ENCODE assay signal across 16 cellular contexts in genomic region chr11:78041843-78042455, GRCh38. TPM values are rescaled to one million over a fixed set of nuclear protein-coding genes. Genes with fewer than 3 reads are reported as not detected.
"Had no signal": no experiment of that assay in that cellular context is flagged by ENCODE, and none has a peak within 500 bp of the region (broad histone marks: within the 10 kb centered on the region; RNA-seq: fewer than 3 reads in every experiment).

No MANE protein-coding gene starts in this region.

- H3K27me3 Mint-ChIP-seq: activated CD8-positive, alpha-beta T cell treated with anti-CD3 and anti-CD28 coated beads for 36 hours; stimulated activated naive CD8-positive, alpha-beta T cell treated with anti-CD3 and anti-CD28 coated beads, Interleukin-15, Interleukin-2, amounts not matched to agents 100 ng/mL and 50 ng/mL, for 24 hours had no signal

- H3K36me3 ChIP-seq: breast epithelium, ovary, sigmoid colon had no signal

- H3K27me3 ChIP-seq: breast epithelium, dorsolateral prefrontal cortex, ovary, sigmoid colon had no signal

- H3K27ac Mint-ChIP-seq: activated CD8-positive, alpha-beta T cell treated with anti-CD3 and anti-CD28 coated beads for 36 hours; stimulated activated naive CD8-positive, alpha-beta T cell treated with anti-CD3 and anti-CD28 coated beads, Interleukin-15, Interleukin-2, amounts not matched to agents 100 ng/mL and 50 ng/mL, for 24 hours had no signal

- H3K9me3 ChIP-seq: breast epithelium, mucosa of descending colon, ovary, sigmoid colon had no signal

- H3K4me3 Mint-ChIP-seq: activated CD8-positive, alpha-beta T cell treated with anti-CD3 and anti-CD28 coated beads for 36 hours; stimulated activated naive CD8-positive, alpha-beta T cell treated with anti-CD3 and anti-CD28 coated beads, Interleukin-15, Interleukin-2, amounts not matched to agents 100 ng/mL and 50 ng/mL, for 24 hours had no signal

- DNase-seq: activated CD8-positive, alpha-beta memory T cell treated with anti-CD3 and anti-CD28 coated beads, Interleukin-2, amount 50 U/mL, for 4 hours; activated CD8-positive, alpha-beta T cell treated with anti-CD3 and anti-CD28 coated beads for 36 hours; activated effector memory CD4-positive, alpha-beta T cell treated with Interleukin-2 at 50 U/mL for 16 hours; dorsolateral prefrontal cortex; immature natural killer cell; mucosa of descending colon; naive thymus-derived CD8-positive, alpha-beta T cell; ovary; sigmoid colon; stimulated activated CD4-positive, alpha-beta T cell treated with anti-CD3 and anti-CD28 coated beads, Interleukin-12 subunit alpha, Interleukin-12 subunit beta, amount 100 ng/mL, for 4 hours; stimulated activated CD4-positive, alpha-beta T cell treated with anti-CD3 and anti-CD28 coated beads, Interleukin-2, amount 100 ng/mL, for 48 hours had no signal

- H3K36me3 Mint-ChIP-seq: activated naive CD4-positive, alpha-beta T cell treated with anti-CD3 and anti-CD28 coated beads, Interleukin-2, amount 50 U/mL, for 72 hours; immature natural killer cell; naive thymus-derived CD8-positive, alpha-beta T cell had no signal

- H3K4me3 ChIP-seq: breast epithelium, dorsolateral prefrontal cortex, mucosa of descending colon, ovary, sigmoid colon had no signal

- ATAC-seq: activated CD8-positive, alpha-beta T cell treated with anti-CD3 and anti-CD28 coated beads for 36 hours; activated naive CD4-positive, alpha-beta T cell treated with anti-CD3 and anti-CD28 coated beads, Interleukin-2, amount 50 U/mL, for 72 hours; mucosa of descending colon; naive thymus-derived CD8-positive, alpha-beta T cell had no signal

- H3K27ac ChIP-seq: dorsolateral prefrontal cortex, ovary, sigmoid colon had no signal

- H3K9me3 Mint-ChIP-seq: activated CD8-positive, alpha-beta T cell treated with anti-CD3 and anti-CD28 coated beads for 36 hours; activated naive CD4-positive, alpha-beta T cell treated with anti-CD3 and anti-CD28 coated beads, Interleukin-2, amount 50 U/mL, for 72 hours; naive thymus-derived CD8-positive, alpha-beta T cell; stimulated activated naive CD8-positive, alpha-beta T cell treated with anti-CD3 and anti-CD28 coated beads, Interleukin-15, Interleukin-2, amounts not matched to agents 100 ng/mL and 50 ng/mL, for 24 hours had no signal

RNA-seq across cellular contexts. Expression of gene KCTD14, which starts 18.9 kb away (rescaled TPM):
- total RNA-seq: lung microvascular endothelial cell had no signal

RNA-seq across cellular contexts. Expression of gene THRSP, which starts 21.7 kb away (rescaled TPM):
- total RNA-seq: activated CD8-positive, alpha-beta T cell treated with anti-CD3 and anti-CD28 coated beads for 36 hours; activated naive CD4-positive, alpha-beta T cell treated with anti-CD3 and anti-CD28 coated beads, Interleukin-2, amount 50 U/mL, for 72 hours; glomerular endothelial cell; lung microvascular endothelial cell; naive thymus-derived CD8-positive, alpha-beta T cell had no signal
- polyA plus RNA-seq: naive thymus-derived CD8-positive, alpha-beta T cell had no signal
